ENCODE assay signal across 10 cellular contexts in the genomic region with DNA sequence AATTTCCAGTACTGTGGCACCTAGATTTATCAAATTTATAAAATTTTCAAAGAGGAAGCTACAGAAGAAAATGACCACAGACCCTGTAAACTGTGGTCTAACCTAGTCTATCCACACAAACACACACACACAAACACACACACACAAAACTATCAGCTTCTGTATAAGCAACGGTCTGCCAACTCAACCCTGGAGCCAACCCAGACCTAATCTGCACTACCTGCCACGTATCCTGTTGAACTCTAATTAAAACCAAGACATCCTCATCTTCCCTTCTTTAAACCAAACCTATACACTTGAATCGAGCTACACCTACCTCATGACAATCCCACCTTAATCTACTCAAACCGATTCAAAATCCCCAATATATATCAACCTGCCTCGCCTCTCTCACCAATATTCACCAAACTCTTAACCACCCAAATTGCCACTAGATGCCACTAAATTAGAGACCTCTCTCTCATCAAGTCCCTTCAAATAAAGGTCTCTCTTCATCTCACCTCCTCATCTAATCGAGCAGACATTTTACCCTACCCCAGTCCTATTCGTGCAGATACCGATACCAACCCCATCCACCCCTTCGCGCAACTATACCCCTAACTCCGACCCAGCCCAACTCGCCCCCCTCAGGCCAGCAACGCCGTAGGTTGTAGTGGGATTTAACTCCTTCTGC. TPM values are rescaled to one million over a fixed set of nuclear protein-coding genes. Genes with fewer than 3 reads are reported as not detected.
A peak's percentile ranks its signal among the peaks of the same experiment; 100 is the strongest.
DNase-seq lines count a peak whose midpoint lies in the region; ATAC-seq and TF ChIP-seq lines count a peak whose summit lies in the region.
"Had no signal": no experiment of that assay in that cellular context is flagged by ENCODE, and none has a peak within 500 bp of the region (broad histone marks: within the 10 kb centered on the region; RNA-seq: fewer than 3 reads in every experiment).

No MANE protein-coding gene starts in this region.

- H3K9me2 ChIP-seq in SK-N-SH, result no peaks in the 10 kb centered on the region

- H3K4me3 Mint-ChIP-seq in activated CD8-positive, alpha-beta T cell treated with anti-CD3 and anti-CD28 coated beads for 36 hours, result no peak overlapping the region
- H3K4me3 Mint-ChIP-seq: dendritic cell treated with granulocyte-macrophage colony-stimulating factor and Interleukin-4, amounts not matched to agents 40 ng/mL and 50 ng/mL, for 4 days had no signal

- intact Hi-C loops in activated CD8-positive, alpha-beta T cell treated with anti-CD3 and anti-CD28 coated beads for 36 hours (cut with micrococcal nuclease), result no loop called here

- H3K4me3 ChIP-seq in SK-N-SH (ENCODE audit: low read depth in 2 of 2, low read length in 1 of 2), result peak overlapping the region; percentile 77 to 94
- H3K4me3 ChIP-seq in SJSA1, result peak overlapping the region; percentile 82
- H3K4me3 ChIP-seq in iPS DF 6.9 (ENCODE audit: low read length), result peak overlapping the region; percentile 92; the same call in 1 of the 2 replicates

- H3K27me3 ChIP-seq in SK-N-SH (ENCODE audit: insufficient read depth), result no peaks in the 10 kb centered on the region
- no peaks in the 10 kb centered on the region for H3K27me3 ChIP-seq in SJSA1 (replicated peaks)
- no peaks in the 10 kb centered on the region for H3K27me3 ChIP-seq in iPS DF 6.9 (ENCODE audit: control insufficient read depth, insufficient read depth, low read length)

- no peak for TF ChIP-seq EP300 in SK-N-SH (IDR thresholded peaks at IDR 0.05; ENCODE audit: borderline replicate concordance in 1 of 2, low read depth in 1 of 2, low read length in 1 of 2)

- H3K9me3 Mint-ChIP-seq in activated CD8-positive, alpha-beta T cell treated with anti-CD3 and anti-CD28 coated beads for 36 hours, result no peaks in the 10 kb centered on the region
- H3K9me3 Mint-ChIP-seq: dendritic cell treated with granulocyte-macrophage colony-stimulating factor and Interleukin-4, amounts not matched to agents 40 ng/mL and 50 ng/mL, for 4 days had no signal

- CTCF ChIA-PET in SK-N-SH (lab: Yijun Ruan, JAX), result interaction anchor here (0.7 to 3.4 kb wide), 14 partner anchors 9 to 222 kb away, joined by 3 to 21 read pairs (median 3); a partner anchor contains a TSS
- CTCF ChIA-PET in activated CD8-positive, alpha-beta T cell treated with anti-CD3 and anti-CD28 coated beads for 36 hours (lab: Charles Lee), result interaction anchor here (0.6 to 5.2 kb wide), 18 partner anchors 9 to 232 kb away, joined by 3 to 56 read pairs (median 6); a partner anchor contains a TSS

- no peaks in the 10 kb centered on the region for H3K27me3 Mint-ChIP-seq in activated CD8-positive, alpha-beta T cell treated with anti-CD3 and anti-CD28 coated beads for 36 hours
- H3K27me3 Mint-ChIP-seq: dendritic cell treated with granulocyte-macrophage colony-stimulating factor and Interleukin-4, amounts not matched to agents 40 ng/mL and 50 ng/mL, for 4 days had no signal

- no peak overlapping the region for H3K27ac Mint-ChIP-seq in activated CD8-positive, alpha-beta T cell treated with anti-CD3 and anti-CD28 coated beads for 36 hours
- H3K27ac Mint-ChIP-seq: dendritic cell treated with granulocyte-macrophage colony-stimulating factor and Interleukin-4, amounts not matched to agents 40 ng/mL and 50 ng/mL, for 4 days had no signal

- TF ChIP-seq RAD21 in SK-N-SH (IDR thresholded peaks at IDR 0.05; ENCODE audit: low read length), result no peak

- WGBS in SK-N-SH (ENCODE audit: low lambda C conversion rate), result 2% methylated on average over 14 of the region's 14 CpGs
- whole genome bisulfite sequencing in iPS DF 6.9 (ENCODE audit: insufficient coverage, insufficient read length), result 100% methylated on average over 3 of the region's 14 CpGs

- peaks cover 89% of the 10 kb centered on the region for H3K79me2 ChIP-seq in SK-N-SH (ENCODE audit: insufficient read depth)

- POLR2A ChIA-PET in SK-N-SH (lab: Yijun Ruan, JAX), result interaction anchor here (1.0 to 2.1 kb wide), 7 partner anchors 19 to 228 kb away, joined by 4 to 11 read pairs (median 6); a partner anchor contains a TSS
- POLR2A ChIA-PET in activated CD8-positive, alpha-beta T cell treated with anti-CD3 and anti-CD28 coated beads for 36 hours (lab: Charles Lee), result interaction anchor here (0.6 to 2.7 kb wide), 14 partner anchors 9 to 505 kb away, joined by 3 to 13 read pairs (median 4); a partner anchor contains a TSS

- peaks cover 38% of the 10 kb centered on the region for H3K4me1 Mint-ChIP-seq in activated CD8-positive, alpha-beta T cell treated with anti-CD3 and anti-CD28 coated beads for 36 hours (ENCODE audit: low read depth)

- H3K36me3 ChIP-seq in SK-N-SH (replicated peaks in 1 of 2; ENCODE audit: control insufficient read depth in 1 of 2, insufficient read depth in 2 of 2, low read length in 1 of 2), result peaks cover 52 to 58% of the 10 kb centered on the region in 2 experiments
- H3K36me3 ChIP-seq in SJSA1, result peaks cover 73% of the 10 kb centered on the region
- H3K36me3 ChIP-seq in iPS DF 6.9 (ENCODE audit: control insufficient read depth, insufficient read depth, low read length), result peaks cover 12% of the 10 kb centered on the region; the same call in 1 of the 2 replicates

- H3K9ac ChIP-seq in SK-N-SH, result peak overlapping the region; percentile 95

- H3K27ac ChIP-seq in SK-N-SH (ENCODE audit: low read depth in 2 of 2, low read length in 1 of 2) (peak overlapping the region; percentile 90 to 96), SJSA1 (no peak overlapping the region), iPS DF 6.9 (ENCODE audit: low read length) (no peak overlapping the region), temporal lobe (ENCODE audit: low read depth, low read length) (peak overlapping the region; percentile 95)

- no peaks in the 10 kb centered on the region for H3F3A ChIP-seq in SK-N-SH (replicated peaks; ENCODE audit: insufficient read depth)

- ATAC-seq in SK-N-SH treated with all-trans-retinoic acid at 6 μM for 48 hours (no peak), HG03442 (IDR thresholded peaks at IDR 0.05; ENCODE audit: unreplicated experiment) (no peak)
- ATAC-seq in activated CD8-positive, alpha-beta T cell treated with anti-CD3 and anti-CD28 coated beads for 36 hours, result no peak

- peaks cover 7 to 20% of the 10 kb centered on the region in 2 experiments; a peak in 3 of 4 replicates for H3K4me1 ChIP-seq in SK-N-SH (ENCODE audit: control insufficient read depth in 1 of 2, insufficient read depth in 2 of 2, low read depth in 1 of 2, low read length in 1 of 2)
- 0 out of 2 replicates have a peak, but pooled peaks cover 4% of the 10 kb centered on the region for H3K4me1 ChIP-seq in SJSA1 (replicated peaks)
- no peaks in the 10 kb centered on the region; the same call in 1 of the 2 replicates for H3K4me1 ChIP-seq in iPS DF 6.9 (ENCODE audit: control insufficient read depth, insufficient read depth, low read length)

- TF ChIP-seq CTCF in SK-N-SH (IDR thresholded peaks at IDR 0.05), result peak; percentile 38
- no peak for TF ChIP-seq CTCF in activated CD8-positive, alpha-beta T cell treated with anti-CD3 and anti-CD28 coated beads for 36 hours (IDR thresholded peaks at IDR 0.05)

- DNase-seq in SK-N-SH (peak; percentile 83), SJSA1 (ENCODE audit: low read depth in 1 of 2, low spot score in 2 of 2) (no peak), iPS DF 6.9 (ENCODE audit: low read depth, low spot score) (peak; percentile 72), LoVo (ENCODE audit: low spot score) (no peak)
- DNase-seq in activated CD8-positive, alpha-beta T cell treated with anti-CD3 and anti-CD28 coated beads for 36 hours, result no peak

- peaks cover 48% of the 10 kb centered on the region for H3K36me3 Mint-ChIP-seq in activated CD8-positive, alpha-beta T cell treated with anti-CD3 and anti-CD28 coated beads for 36 hours (ENCODE audit: low read depth)

- no peak overlapping the region; the same call in 1 of the 2 replicates for H2AFZ ChIP-seq in SK-N-SH (ENCODE audit: low read depth)

- H4K20me1 ChIP-seq in SK-N-SH (ENCODE audit: insufficient read depth), result peaks cover 53% of the 10 kb centered on the region

- peak overlapping the region; percentile 86 for H3K4me2 ChIP-seq in SK-N-SH

- H3K9me3 ChIP-seq in SK-N-SH, result no peaks in the 10 kb centered on the region
- no peaks in the 10 kb centered on the region for H3K9me3 ChIP-seq in SJSA1 (replicated peaks)
- H3K9me3 ChIP-seq in iPS DF 6.9 (ENCODE audit: control insufficient read depth, insufficient read depth, low read length), result no peaks in the 10 kb centered on the region

TF ChIP-seq in SK-N-SH, 30 proteins besides CTCF, POLR2A, EP300 and RAD21 (continues in another document):
- TF ChIP-seq NRF1 (IDR thresholded peaks at IDR 0.05; ENCODE audit: low read depth, low read length), result no peak

TF ChIP-seq in SK-N-SH treated with all-trans-retinoic acid at 6 μM for 48 hours, 23 proteins besides CTCF, POLR2A, EP300 and RAD21 (continues in another document):
- TF ChIP-seq RARB (CRISPR knock-in tag; IDR thresholded peaks at IDR 0.05), result no peak

RNA-seq across cellular contexts. Expression of a gene that starts 0.8 kb away (rescaled TPM):
- polyA plus RNA-seq in SK-N-SH (2012; rRNA removed), result 159 and 195 TPM in 2 replicates
- 67.5 and 71.7 TPM in 2 replicates for polyA plus RNA-seq in SK-N-SH (2012; cell fraction: cytosol; rRNA removed)
- polyA plus RNA-seq in SK-N-SH (2012; cell fraction: nucleus; rRNA removed), result 543 and 819 TPM in 2 replicates
- 34.1 and 68.2 TPM in 2 replicates for total RNA-seq in SJSA1 (2014; rRNA removed; shearing (Covaris generic))
- total RNA-seq in temporal lobe, result 61.0 TPM
- 100 to 1,000 TPM; 132 to 139 TPM for total RNA-seq in activated CD8-positive, alpha-beta T cell treated with anti-CD3 and anti-CD28 coated beads for 36 hours

RNA-seq across cellular contexts. Expression of a gene that starts 1.2 kb away (rescaled TPM):
- 55.2 and 73.3 TPM in 2 replicates for polyA plus RNA-seq in SK-N-SH (2012; rRNA removed)
- polyA plus RNA-seq in SK-N-SH (2012; cell fraction: cytosol; rRNA removed), result 58.8 and 59.3 TPM in 2 replicates
- polyA plus RNA-seq in SK-N-SH (2012; cell fraction: nucleus; rRNA removed), result 28.4 and 47.1 TPM in 2 replicates
- 33.1 and 37.9 TPM in 2 replicates for total RNA-seq in SJSA1 (2014; rRNA removed; shearing (Covaris generic))
- 12.8 TPM for total RNA-seq in temporal lobe
- 10 to 100 TPM; 49.2 to 51.1 TPM for total RNA-seq in activated CD8-positive, alpha-beta T cell treated with anti-CD3 and anti-CD28 coated beads for 36 hours

RNA-seq across cellular contexts. Expression of a gene that starts 10.7 kb away (rescaled TPM):
- polyA plus RNA-seq in SK-N-SH (2012; rRNA removed), result not detected in 2 replicates
- not detected in 2 replicates for polyA plus RNA-seq in SK-N-SH (2012; cell fraction: cytosol; rRNA removed)
- polyA plus RNA-seq in SK-N-SH (2012; cell fraction: nucleus; rRNA removed), result not detected in 2 replicates
- total RNA-seq in SJSA1 (2014; rRNA removed; shearing (Covaris generic)), result not detected in 2 replicates
- total RNA-seq in temporal lobe, result not detected
- total RNA-seq in activated CD8-positive, alpha-beta T cell treated with anti-CD3 and anti-CD28 coated beads for 36 hours, result not detected
- total RNA-seq: LHCN-M2 had no signal

RNA-seq across cellular contexts. Expression of a gene that starts 24.9 kb away (rescaled TPM):
- polyA plus RNA-seq in SK-N-SH (2012; rRNA removed), result not detected in 2 replicates
- not detected in 2 replicates for polyA plus RNA-seq in SK-N-SH (2012; cell fraction: cytosol; rRNA removed)
- polyA plus RNA-seq in SK-N-SH (2012; cell fraction: nucleus; rRNA removed), result not detected in 2 replicates
- total RNA-seq in SJSA1 (2014; rRNA removed; shearing (Covaris generic)), result not detected in 2 replicates
- total RNA-seq in temporal lobe, result not detected
- under 1 TPM; 0.27 to 0.34 TPM for total RNA-seq in activated CD8-positive, alpha-beta T cell treated with anti-CD3 and anti-CD28 coated beads for 36 hours

RNA-seq across cellular contexts. Expression of a gene that starts 36.8 kb away (rescaled TPM):
- polyA plus RNA-seq in SK-N-SH (2012; rRNA removed), result 30.8 and 36.7 TPM in 2 replicates
- polyA plus RNA-seq in SK-N-SH (2012; cell fraction: cytosol; rRNA removed), result 5.2 and 9.5 TPM in 2 replicates
- 289 and 297 TPM in 2 replicates for polyA plus RNA-seq in SK-N-SH (2012; cell fraction: nucleus; rRNA removed)
- total RNA-seq in SJSA1 (2014; rRNA removed; shearing (Covaris generic)), result 4.8 and 9.1 TPM in 2 replicates
- 12.0 TPM for total RNA-seq in temporal lobe
- total RNA-seq in activated CD8-positive, alpha-beta T cell treated with anti-CD3 and anti-CD28 coated beads for 36 hours, result under 1 TPM; 0.69 to 0.72 TPM

Comparison
In these comparisons a context has a peak if more than half of its experiments do, and no peak if none do; other contexts are left out.
1. DNase-seq: peak in SK-N-SH (single experiment) and iPS DF 6.9 (single experiment); none in SJSA1 (0 of 2), LoVo (single experiment) and activated CD8-positive, alpha-beta T cell treated with anti-CD3 and anti-CD28 coated beads for 36 hours (single experiment).
2. H3K27ac ChIP-seq: peak in SK-N-SH (2 of 2) and temporal lobe (single experiment); none in SJSA1 (single experiment) and iPS DF 6.9 (single experiment).
3. Peak in every context shown above with its lines, with median percentiles within 50 percentile points of each other: H3K4me3 ChIP-seq.